Comparison of ENCODE assay signal across 1 cellular context in the genomic region with DNA sequence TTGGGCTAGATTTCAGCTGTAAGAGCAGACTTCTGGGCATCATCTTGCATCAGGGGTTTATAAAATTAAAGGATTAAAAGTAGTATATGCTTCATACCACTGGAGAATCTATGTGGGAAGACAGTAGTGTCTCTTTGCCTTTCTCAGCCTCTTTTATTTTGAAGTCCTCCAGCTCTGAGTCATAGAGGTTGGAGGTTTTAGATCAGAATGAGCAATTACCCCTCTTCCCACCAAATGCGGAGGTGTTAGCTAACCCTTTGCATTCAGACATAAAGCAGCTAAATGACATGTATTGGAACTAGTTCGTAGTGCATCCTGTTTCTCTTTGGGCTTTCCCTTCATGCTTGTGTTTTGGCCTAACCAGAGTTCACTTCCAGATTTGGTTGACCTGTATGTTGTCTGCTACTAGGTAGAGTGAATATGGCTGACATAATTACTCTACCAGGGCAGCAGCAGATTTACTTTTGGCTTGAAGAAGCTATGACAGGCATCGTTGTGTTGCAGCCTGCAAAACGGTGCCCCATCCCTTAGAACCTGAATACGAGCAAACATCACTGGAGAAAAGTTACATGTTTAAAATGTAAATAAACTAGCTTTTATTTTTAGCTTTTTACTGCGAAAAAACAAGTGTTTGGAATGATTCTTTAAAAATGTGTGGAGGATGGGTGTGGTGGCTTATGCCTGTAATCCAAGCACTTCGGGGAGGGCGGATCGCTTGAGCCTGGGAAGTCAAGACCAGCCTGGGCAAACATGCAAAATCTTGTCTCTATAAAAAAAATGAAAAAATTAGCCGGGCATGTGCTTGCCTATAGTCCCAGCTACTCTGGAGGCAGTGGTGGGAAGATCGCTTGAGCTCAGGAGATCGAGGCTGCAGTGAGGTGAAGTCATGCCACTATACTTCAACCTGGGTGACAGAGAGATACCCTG.
TF ChIP-seq lines count a peak whose summit lies in the region.

No MANE protein-coding gene starts in this region.

TF ChIP-seq in GM12878, 131 proteins besides CTCF, POLR2A, EP300 and RAD21 (continued from another document and continues in another):
- TF ChIP-seq, protein P1, sequence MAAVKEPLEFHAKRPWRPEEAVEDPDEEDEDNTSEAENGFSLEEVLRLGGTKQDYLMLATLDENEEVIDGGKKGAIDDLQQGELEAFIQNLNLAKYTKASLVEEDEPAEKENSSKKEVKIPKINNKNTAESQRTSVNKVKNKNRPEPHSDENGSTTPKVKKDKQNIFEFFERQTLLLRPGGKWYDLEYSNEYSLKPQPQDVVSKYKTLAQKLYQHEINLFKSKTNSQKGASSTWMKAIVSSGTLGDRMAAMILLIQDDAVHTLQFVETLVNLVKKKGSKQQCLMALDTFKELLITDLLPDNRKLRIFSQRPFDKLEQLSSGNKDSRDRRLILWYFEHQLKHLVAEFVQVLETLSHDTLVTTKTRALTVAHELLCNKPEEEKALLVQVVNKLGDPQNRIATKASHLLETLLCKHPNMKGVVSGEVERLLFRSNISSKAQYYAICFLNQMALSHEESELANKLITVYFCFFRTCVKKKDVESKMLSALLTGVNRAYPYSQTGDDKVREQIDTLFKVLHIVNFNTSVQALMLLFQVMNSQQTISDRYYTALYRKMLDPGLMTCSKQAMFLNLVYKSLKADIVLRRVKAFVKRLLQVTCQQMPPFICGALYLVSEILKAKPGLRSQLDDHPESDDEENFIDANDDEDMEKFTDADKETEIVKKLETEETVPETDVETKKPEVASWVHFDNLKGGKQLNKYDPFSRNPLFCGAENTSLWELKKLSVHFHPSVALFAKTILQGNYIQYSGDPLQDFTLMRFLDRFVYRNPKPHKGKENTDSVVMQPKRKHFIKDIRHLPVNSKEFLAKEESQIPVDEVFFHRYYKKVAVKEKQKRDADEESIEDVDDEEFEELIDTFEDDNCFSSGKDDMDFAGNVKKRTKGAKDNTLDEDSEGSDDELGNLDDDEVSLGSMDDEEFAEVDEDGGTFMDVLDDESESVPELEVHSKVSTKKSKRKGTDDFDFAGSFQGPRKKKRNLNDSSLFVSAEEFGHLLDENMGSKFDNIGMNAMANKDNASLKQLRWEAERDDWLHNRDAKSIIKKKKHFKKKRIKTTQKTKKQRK (IDR thresholded peaks at IDR 0.05; ENCODE audit: low read depth, low read length), result no peak
- TF ChIP-seq TCF7 (IDR thresholded peaks at IDR 0.05; ENCODE audit: borderline replicate concordance), result peak; percentile 77
- TF ChIP-seq SMC3 (IDR thresholded peaks at IDR 0.05; ENCODE audit: borderline replicate concordance, low read length), result no peak
- no peak for TF ChIP-seq YBX1 (IDR thresholded peaks at IDR 0.05)
- TF ChIP-seq, protein P2, sequence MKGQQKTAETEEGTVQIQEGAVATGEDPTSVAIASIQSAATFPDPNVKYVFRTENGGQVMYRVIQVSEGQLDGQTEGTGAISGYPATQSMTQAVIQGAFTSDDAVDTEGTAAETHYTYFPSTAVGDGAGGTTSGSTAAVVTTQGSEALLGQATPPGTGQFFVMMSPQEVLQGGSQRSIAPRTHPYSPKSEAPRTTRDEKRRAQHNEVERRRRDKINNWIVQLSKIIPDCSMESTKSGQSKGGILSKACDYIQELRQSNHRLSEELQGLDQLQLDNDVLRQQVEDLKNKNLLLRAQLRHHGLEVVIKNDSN (IDR thresholded peaks at IDR 0.05; ENCODE audit: borderline replicate concordance, extremely low read length, insufficient read depth, low read depth, low read length), result no peak
- TF ChIP-seq SUZ12 (IDR thresholded peaks at IDR 0.05; ENCODE audit: unreplicated experiment), result no peak
- no peak for TF ChIP-seq SPI1 (IDR thresholded peaks at IDR 0.05; ENCODE audit: borderline replicate concordance, insufficient read depth, low read depth, low read length)
- TF ChIP-seq FOXM1 (IDR thresholded peaks at IDR 0.05; ENCODE audit: low read depth, low read length), result peak; percentile 88
- TF ChIP-seq, protein P3, sequence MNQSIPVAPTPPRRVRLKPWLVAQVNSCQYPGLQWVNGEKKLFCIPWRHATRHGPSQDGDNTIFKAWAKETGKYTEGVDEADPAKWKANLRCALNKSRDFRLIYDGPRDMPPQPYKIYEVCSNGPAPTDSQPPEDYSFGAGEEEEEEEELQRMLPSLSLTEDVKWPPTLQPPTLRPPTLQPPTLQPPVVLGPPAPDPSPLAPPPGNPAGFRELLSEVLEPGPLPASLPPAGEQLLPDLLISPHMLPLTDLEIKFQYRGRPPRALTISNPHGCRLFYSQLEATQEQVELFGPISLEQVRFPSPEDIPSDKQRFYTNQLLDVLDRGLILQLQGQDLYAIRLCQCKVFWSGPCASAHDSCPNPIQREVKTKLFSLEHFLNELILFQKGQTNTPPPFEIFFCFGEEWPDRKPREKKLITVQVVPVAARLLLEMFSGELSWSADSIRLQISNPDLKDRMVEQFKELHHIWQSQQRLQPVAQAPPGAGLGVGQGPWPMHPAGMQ (IDR thresholded peaks at IDR 0.05; ENCODE audit: borderline replicate concordance), result no peak
- TF ChIP-seq CHD1 (IDR thresholded peaks at IDR 0.05; ENCODE audit: low read depth, low read length), result no peak
- TF ChIP-seq STAT3 (IDR thresholded peaks at IDR 0.05; ENCODE audit: low read depth, low read length), result no peak
- no peak for TF ChIP-seq KDM1A (IDR thresholded peaks at IDR 0.05; ENCODE audit: borderline replicate concordance)
- TF ChIP-seq CHD4 (IDR thresholded peaks at IDR 0.05), result no peak
- TF ChIP-seq MTA3 (IDR thresholded peaks at IDR 0.05; ENCODE audit: borderline replicate concordance, low read length), result peak; percentile 86; the same call in 1 of the 2 replicates
- no peak for TF ChIP-seq BMI1 (IDR thresholded peaks at IDR 0.05; ENCODE audit: borderline replicate concordance)
- TF ChIP-seq, protein P4, sequence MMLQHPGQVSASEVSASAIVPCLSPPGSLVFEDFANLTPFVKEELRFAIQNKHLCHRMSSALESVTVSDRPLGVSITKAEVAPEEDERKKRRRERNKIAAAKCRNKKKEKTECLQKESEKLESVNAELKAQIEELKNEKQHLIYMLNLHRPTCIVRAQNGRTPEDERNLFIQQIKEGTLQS (IDR thresholded peaks at IDR 0.05; ENCODE audit: borderline replicate concordance, extremely low read depth, low read depth, low read length), result no peak
- TF ChIP-seq, protein P5, sequence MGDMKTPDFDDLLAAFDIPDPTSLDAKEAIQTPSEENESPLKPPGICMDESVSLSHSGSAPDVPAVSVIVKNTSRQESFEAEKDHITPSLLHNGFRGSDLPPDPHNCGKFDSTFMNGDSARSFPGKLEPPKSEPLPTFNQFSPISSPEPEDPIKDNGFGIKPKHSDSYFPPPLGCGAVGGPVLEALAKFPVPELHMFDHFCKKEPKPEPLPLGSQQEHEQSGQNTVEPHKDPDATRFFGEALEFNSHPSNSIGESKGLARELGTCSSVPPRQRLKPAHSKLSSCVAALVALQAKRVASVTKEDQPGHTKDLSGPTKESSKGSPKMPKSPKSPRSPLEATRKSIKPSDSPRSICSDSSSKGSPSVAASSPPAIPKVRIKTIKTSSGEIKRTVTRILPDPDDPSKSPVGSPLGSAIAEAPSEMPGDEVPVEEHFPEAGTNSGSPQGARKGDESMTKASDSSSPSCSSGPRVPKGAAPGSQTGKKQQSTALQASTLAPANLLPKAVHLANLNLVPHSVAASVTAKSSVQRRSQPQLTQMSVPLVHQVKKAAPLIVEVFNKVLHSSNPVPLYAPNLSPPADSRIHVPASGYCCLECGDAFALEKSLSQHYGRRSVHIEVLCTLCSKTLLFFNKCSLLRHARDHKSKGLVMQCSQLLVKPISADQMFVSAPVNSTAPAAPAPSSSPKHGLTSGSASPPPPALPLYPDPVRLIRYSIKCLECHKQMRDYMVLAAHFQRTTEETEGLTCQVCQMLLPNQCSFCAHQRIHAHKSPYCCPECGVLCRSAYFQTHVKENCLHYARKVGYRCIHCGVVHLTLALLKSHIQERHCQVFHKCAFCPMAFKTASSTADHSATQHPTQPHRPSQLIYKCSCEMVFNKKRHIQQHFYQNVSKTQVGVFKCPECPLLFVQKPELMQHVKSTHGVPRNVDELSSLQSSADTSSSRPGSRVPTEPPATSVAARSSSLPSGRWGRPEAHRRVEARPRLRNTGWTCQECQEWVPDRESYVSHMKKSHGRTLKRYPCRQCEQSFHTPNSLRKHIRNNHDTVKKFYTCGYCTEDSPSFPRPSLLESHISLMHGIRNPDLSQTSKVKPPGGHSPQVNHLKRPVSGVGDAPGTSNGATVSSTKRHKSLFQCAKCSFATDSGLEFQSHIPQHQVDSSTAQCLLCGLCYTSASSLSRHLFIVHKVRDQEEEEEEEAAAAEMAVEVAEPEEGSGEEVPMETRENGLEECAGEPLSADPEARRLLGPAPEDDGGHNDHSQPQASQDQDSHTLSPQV (IDR thresholded peaks at IDR 0.05), result no peak
- peak; percentile 44; the same call in 1 of the 2 replicates for TF ChIP-seq NBN (IDR thresholded peaks at IDR 0.05)
- TF ChIP-seq LARP7 (IDR thresholded peaks at IDR 0.05), result no peak
- TF ChIP-seq, protein P6, sequence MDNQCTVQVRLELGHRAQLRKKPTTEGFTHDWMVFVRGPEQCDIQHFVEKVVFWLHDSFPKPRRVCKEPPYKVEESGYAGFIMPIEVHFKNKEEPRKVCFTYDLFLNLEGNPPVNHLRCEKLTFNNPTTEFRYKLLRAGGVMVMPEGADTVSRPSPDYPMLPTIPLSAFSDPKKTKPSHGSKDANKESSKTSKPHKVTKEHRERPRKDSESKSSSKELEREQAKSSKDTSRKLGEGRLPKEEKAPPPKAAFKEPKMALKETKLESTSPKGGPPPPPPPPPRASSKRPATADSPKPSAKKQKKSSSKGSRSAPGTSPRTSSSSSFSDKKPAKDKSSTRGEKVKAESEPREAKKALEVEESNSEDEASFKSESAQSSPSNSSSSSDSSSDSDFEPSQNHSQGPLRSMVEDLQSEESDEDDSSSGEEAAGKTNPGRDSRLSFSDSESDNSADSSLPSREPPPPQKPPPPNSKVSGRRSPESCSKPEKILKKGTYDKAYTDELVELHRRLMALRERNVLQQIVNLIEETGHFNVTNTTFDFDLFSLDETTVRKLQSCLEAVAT (IDR thresholded peaks at IDR 0.05), result 0 out of 2 replicates have a peak, but pooled peaks have one; percentile 36
- TF ChIP-seq, protein P7, sequence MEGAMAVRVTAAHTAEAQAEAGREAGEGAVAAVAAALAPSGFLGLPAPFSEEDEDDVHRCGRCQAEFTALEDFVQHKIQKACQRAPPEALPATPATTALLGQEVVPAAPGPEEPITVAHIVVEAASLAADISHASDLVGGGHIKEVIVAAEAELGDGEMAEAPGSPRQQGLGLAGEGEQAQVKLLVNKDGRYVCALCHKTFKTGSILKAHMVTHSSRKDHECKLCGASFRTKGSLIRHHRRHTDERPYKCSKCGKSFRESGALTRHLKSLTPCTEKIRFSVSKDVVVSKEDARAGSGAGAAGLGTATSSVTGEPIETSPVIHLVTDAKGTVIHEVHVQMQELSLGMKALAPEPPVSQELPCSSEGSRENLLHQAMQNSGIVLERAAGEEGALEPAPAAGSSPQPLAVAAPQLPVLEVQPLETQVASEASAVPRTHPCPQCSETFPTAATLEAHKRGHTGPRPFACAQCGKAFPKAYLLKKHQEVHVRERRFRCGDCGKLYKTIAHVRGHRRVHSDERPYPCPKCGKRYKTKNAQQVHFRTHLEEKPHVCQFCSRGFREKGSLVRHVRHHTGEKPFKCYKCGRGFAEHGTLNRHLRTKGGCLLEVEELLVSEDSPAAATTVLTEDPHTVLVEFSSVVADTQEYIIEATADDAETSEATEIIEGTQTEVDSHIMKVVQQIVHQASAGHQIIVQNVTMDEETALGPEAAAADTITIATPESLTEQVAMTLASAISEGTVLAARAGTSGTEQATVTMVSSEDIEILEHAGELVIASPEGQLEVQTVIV (IDR thresholded peaks at IDR 0.05; ENCODE audit: borderline replicate concordance, partially characterized antibody), result no peak
- no peak; the same call in 1 of the 2 replicates for TF ChIP-seq RAD51 (IDR thresholded peaks at IDR 0.05)
- TF ChIP-seq, protein P8, sequence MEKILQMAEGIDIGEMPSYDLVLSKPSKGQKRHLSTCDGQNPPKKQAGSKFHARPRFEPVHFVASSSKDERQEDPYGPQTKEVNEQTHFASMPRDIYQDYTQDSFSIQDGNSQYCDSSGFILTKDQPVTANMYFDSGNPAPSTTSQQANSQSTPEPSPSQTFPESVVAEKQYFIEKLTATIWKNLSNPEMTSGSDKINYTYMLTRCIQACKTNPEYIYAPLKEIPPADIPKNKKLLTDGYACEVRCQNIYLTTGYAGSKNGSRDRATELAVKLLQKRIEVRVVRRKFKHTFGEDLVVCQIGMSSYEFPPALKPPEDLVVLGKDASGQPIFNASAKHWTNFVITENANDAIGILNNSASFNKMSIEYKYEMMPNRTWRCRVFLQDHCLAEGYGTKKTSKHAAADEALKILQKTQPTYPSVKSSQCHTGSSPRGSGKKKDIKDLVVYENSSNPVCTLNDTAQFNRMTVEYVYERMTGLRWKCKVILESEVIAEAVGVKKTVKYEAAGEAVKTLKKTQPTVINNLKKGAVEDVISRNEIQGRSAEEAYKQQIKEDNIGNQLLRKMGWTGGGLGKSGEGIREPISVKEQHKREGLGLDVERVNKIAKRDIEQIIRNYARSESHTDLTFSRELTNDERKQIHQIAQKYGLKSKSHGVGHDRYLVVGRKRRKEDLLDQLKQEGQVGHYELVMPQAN (conservative IDR thresholded peaks at IDR 0.05), result no peak
- 0 out of 2 replicates have a peak, but pooled peaks have one; percentile 32 for TF ChIP-seq MEF2A (IDR thresholded peaks at IDR 0.05; ENCODE audit: insufficient read depth, low read depth, low read length)
- peak; percentile 71 for TF ChIP-seq IKZF1 (conservative IDR thresholded peaks at IDR 0.05)
- TF ChIP-seq BCL11A (IDR thresholded peaks at IDR 0.05; ENCODE audit: low read depth, low read length), result peak; percentile 82
- TF ChIP-seq, protein P9, sequence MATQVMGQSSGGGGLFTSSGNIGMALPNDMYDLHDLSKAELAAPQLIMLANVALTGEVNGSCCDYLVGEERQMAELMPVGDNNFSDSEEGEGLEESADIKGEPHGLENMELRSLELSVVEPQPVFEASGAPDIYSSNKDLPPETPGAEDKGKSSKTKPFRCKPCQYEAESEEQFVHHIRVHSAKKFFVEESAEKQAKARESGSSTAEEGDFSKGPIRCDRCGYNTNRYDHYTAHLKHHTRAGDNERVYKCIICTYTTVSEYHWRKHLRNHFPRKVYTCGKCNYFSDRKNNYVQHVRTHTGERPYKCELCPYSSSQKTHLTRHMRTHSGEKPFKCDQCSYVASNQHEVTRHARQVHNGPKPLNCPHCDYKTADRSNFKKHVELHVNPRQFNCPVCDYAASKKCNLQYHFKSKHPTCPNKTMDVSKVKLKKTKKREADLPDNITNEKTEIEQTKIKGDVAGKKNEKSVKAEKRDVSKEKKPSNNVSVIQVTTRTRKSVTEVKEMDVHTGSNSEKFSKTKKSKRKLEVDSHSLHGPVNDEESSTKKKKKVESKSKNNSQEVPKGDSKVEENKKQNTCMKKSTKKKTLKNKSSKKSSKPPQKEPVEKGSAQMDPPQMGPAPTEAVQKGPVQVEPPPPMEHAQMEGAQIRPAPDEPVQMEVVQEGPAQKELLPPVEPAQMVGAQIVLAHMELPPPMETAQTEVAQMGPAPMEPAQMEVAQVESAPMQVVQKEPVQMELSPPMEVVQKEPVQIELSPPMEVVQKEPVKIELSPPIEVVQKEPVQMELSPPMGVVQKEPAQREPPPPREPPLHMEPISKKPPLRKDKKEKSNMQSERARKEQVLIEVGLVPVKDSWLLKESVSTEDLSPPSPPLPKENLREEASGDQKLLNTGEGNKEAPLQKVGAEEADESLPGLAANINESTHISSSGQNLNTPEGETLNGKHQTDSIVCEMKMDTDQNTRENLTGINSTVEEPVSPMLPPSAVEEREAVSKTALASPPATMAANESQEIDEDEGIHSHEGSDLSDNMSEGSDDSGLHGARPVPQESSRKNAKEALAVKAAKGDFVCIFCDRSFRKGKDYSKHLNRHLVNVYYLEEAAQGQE (IDR thresholded peaks at IDR 0.05; ENCODE audit: low read depth, low read length), result no peak
- TF ChIP-seq CBFB (IDR thresholded peaks at IDR 0.05; ENCODE audit: low read depth), result peak; percentile 52; the same call in 1 of the 2 replicates
- no peak for TF ChIP-seq FOS (IDR thresholded peaks at IDR 0.05; ENCODE audit: borderline replicate concordance, extremely low read depth, insufficient read length)
